Comparison of ENCODE assay signal across 21 cellular contexts in the genomic region with DNA sequence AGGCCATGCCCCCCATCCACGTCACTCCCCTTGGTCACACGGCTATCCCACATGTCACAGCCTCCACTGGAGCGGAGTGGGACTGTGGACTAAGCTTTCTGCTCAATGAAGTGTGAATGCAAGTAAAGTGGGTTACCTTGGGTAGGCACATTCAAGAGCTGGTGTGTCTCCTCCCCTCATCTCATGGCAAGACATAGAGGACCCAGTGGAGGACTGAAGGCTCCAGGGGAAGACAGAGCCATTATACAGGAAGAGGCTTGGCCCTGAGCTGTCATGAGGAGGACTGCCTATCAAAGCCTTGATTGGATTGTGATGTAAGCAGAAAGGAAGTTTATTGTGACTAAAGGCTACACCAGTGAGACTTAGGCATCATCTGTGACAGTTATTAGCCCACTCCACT.
"Had no signal": no experiment of that assay in that cellular context is flagged by ENCODE, and none has a peak within 500 bp of the region (broad histone marks: within the 10 kb centered on the region; RNA-seq: fewer than 3 reads in every experiment).

No MANE protein-coding gene starts in this region.

- FAIRE-seq: HTR-8/SVneo, K562 had no signal

- DNase-seq: Kasumi-1, MM.1S, NCI-H1092 treated with DMSO at 0.1 percent for 48 hours, NCI-H1436 treated with DMSO at 0.1 percent for 48 hours, NCI-H1694, NCI-H187 treated with DMSO at 0.1 percent for 48 hours, NCI-H2029 treated with DMSO at 0.1 percent for 48 hours, NCI-H2171 treated with DMSO at 0.1 percent for 48 hours, NCI-H345, NCI-H446 treated with DMSO at 0.1 percent for 48 hours, NCI-H510A treated with DMSO at 0.1 percent for 48 hours, NCI-H526, PC-3, SHP77, SK-N-SH, SW 1271 had no signal

- H3K9me3 ChIP-seq: SK-N-SH had no signal

- H3K9ac ChIP-seq: KMS-11, SK-N-SH had no signal

- H3K4me3 ChIP-seq: K562 had no signal

- H3K4me2 ChIP-seq: KMS-11, SK-N-SH had no signal

- H3K27ac ChIP-seq: HL-60, KMS-11, RWPE1 had no signal
